8 cellular contexts compared by ENCODE assay signal in genomic region chr15:72230197-72231065, GRCh38. TPM values are rescaled to one million over a fixed set of nuclear protein-coding genes. Genes with fewer than 3 reads are reported as not detected.
DNase-seq lines count a peak whose midpoint lies in the region; ATAC-seq and TF ChIP-seq lines count a peak whose summit lies in the region.

No MANE protein-coding gene starts in this region.

- intact Hi-C loops in lower lobe of right lung (cut with DNase I) = no loop called here

- peaks cover 2% of the 10 kb centered on the region; the same call in 1 of the 2 replicates for H3K27me3 ChIP-seq in H7 (ENCODE audit: control insufficient read depth, insufficient read depth, low read length)
- H3K27me3 ChIP-seq in lower lobe of right lung (ENCODE audit: low read depth) = no peaks in the 10 kb centered on the region

- H3K27ac Mint-ChIP-seq in activated CD4-positive, alpha-beta memory T cell treated with anti-CD3 and anti-CD28 coated beads, Interleukin-2, amount 10 ng/mL, durations not matched to agents 7 days and 5 days = peak overlapping the region; percentile 99

- POLR2A ChIA-PET in activated CD4-positive, alpha-beta memory T cell treated with anti-CD3 and anti-CD28 coated beads, Interleukin-2, amount 10 ng/mL, durations not matched to agents 7 days and 5 days (lab: Charles Lee) = interaction anchor here (0.6 to 6.7 kb wide), 17 partner anchors 10 to 935 kb away, joined by 3 to 109 read pairs (median 4); partner anchors contain the start of genes ARIH1, BBS4, GRAMD2A and HEXA

- TF ChIP-seq CTCF in lower lobe of right lung (IDR thresholded peaks at IDR 0.05) = no peak

- H3K36me3 Mint-ChIP-seq in activated CD4-positive, alpha-beta memory T cell treated with anti-CD3 and anti-CD28 coated beads, Interleukin-2, amount 10 ng/mL, durations not matched to agents 7 days and 5 days (ENCODE audit: low read depth) = peaks cover 39% of the 10 kb centered on the region

- H3K36me3 ChIP-seq in H7 (replicated peaks; ENCODE audit: control insufficient read depth, insufficient read depth, low read length) = peaks cover 1% of the 10 kb centered on the region; the same call in 1 of the 2 replicates
- no peaks in the 10 kb centered on the region for H3K36me3 ChIP-seq in lower lobe of right lung

- no peaks in the 10 kb centered on the region for H3K9me3 Mint-ChIP-seq in activated CD4-positive, alpha-beta memory T cell treated with anti-CD3 and anti-CD28 coated beads, Interleukin-2, amount 10 ng/mL, durations not matched to agents 7 days and 5 days

- peaks cover 51% of the 10 kb centered on the region for H3K4me1 Mint-ChIP-seq in activated CD4-positive, alpha-beta memory T cell treated with anti-CD3 and anti-CD28 coated beads, Interleukin-2, amount 10 ng/mL, durations not matched to agents 7 days and 5 days

- peak overlapping the region; percentile 100 for H3K4me3 ChIP-seq in H7 (ENCODE audit: insufficient read depth, low read depth, low read length)
- H3K4me3 ChIP-seq in lower lobe of right lung = peak overlapping the region; percentile 99

- DNase-seq in AG20443 (ENCODE audit: low spot score) (peak; percentile 84), H7 (peak; percentile 94), NCI-H526 treated with DMSO at 0.1 percent for 48 hours (lab: John Stamatoyannopoulos, UW) (peak; percentile 69), ecto neural progenitor cell (ENCODE audit: low spot score) (peak; percentile 91), lower lobe of right lung (peak; percentile 92)
- peak; percentile 79 for DNase-seq in activated CD4-positive, alpha-beta memory T cell treated with anti-CD3 and anti-CD28 coated beads, Interleukin-2, amount 10 ng/mL, durations not matched to agents 7 days and 5 days
- peak; percentile 88 to 91 for DNase-seq in stimulated activated CD4-positive, alpha-beta T cell treated with anti-CD3 and anti-CD28 coated beads, Interleukin-4, amount 100 ng/mL, for 4 hours

- H3K9me3 ChIP-seq in lower lobe of right lung = no peaks in the 10 kb centered on the region

- peak; percentile 80 to 83 for ATAC-seq in lower lobe of right lung
- no peak for ATAC-seq in HG03025 (IDR thresholded peaks at IDR 0.05; ENCODE audit: low FRiP score, unreplicated experiment)

- peak overlapping the region; percentile 100 for H3K4me3 Mint-ChIP-seq in activated CD4-positive, alpha-beta memory T cell treated with anti-CD3 and anti-CD28 coated beads, Interleukin-2, amount 10 ng/mL, durations not matched to agents 7 days and 5 days

- peak overlapping the region; percentile 96 for H3K27ac ChIP-seq in lower lobe of right lung

- H3K4me1 ChIP-seq in lower lobe of right lung = peaks cover 56% of the 10 kb centered on the region

- CTCF ChIA-PET in activated CD4-positive, alpha-beta memory T cell treated with anti-CD3 and anti-CD28 coated beads, Interleukin-2, amount 10 ng/mL, durations not matched to agents 7 days and 5 days (lab: Charles Lee) = interaction anchor here (1.6 kb wide), 1 partner anchor 43 kb away, joined by 3 read pairs; no protein-coding TSS in a partner anchor

- no peaks in the 10 kb centered on the region for H3K27me3 Mint-ChIP-seq in activated CD4-positive, alpha-beta memory T cell treated with anti-CD3 and anti-CD28 coated beads, Interleukin-2, amount 10 ng/mL, durations not matched to agents 7 days and 5 days

RNA-seq across cellular contexts. Expression of gene PKM, which starts 0.6 kb away (rescaled TPM):
- total RNA-seq in H7 (2014; rRNA removed; shearing (Covaris generic)) = 942 and 1,007 TPM in 2 replicates
- total RNA-seq in activated CD4-positive, alpha-beta memory T cell treated with anti-CD3 and anti-CD28 coated beads, Interleukin-2, amount 10 ng/mL, durations not matched to agents 7 days and 5 days = 1,000 to 10,000 TPM; 1,064 to 1,081 TPM
- total RNA-seq in lower lobe of right lung = 443 TPM

RNA-seq across cellular contexts. Expression of gene GRAMD2A, which starts 32.8 kb away (rescaled TPM):
- 0.17 and 0.52 TPM in 2 replicates for total RNA-seq in H7 (2014; rRNA removed; shearing (Covaris generic))
- total RNA-seq in activated CD4-positive, alpha-beta memory T cell treated with anti-CD3 and anti-CD28 coated beads, Interleukin-2, amount 10 ng/mL, durations not matched to agents 7 days and 5 days = not detected
- 29.3 TPM for total RNA-seq in lower lobe of right lung

RNA-seq across cellular contexts. Expression of gene PARP6, which starts 41.9 kb away (rescaled TPM):
- 24.8 and 28.8 TPM in 2 replicates for total RNA-seq in H7 (2014; rRNA removed; shearing (Covaris generic))
- total RNA-seq in activated CD4-positive, alpha-beta memory T cell treated with anti-CD3 and anti-CD28 coated beads, Interleukin-2, amount 10 ng/mL, durations not matched to agents 7 days and 5 days = 10 to 100 TPM; 58.8 to 65.0 TPM
- total RNA-seq in lower lobe of right lung = 72.2 TPM

Comparison
In these comparisons a context has a peak if more than half of its experiments do, and no peak if none do; other contexts are left out.
1. RNA of gene GRAMD2A, which starts 32.8 kb away (total RNA-seq): 29.3 TPM in lower lobe of right lung (single experiment); 0.17 to 0.52 TPM in H7 and not detected in activated CD4-positive, alpha-beta memory T cell treated with anti-CD3 and anti-CD28 coated beads, Interleukin-2, amount 10 ng/mL, durations not matched to agents 7 days and 5 days; every median in the first group is over 10 times any median in the second.
2. Peak in every context shown above with its lines, with median percentiles within 50 percentile points of each other: DNase-seq.